ENCODE assay signal across 9 cellular contexts in genomic region chr5:134114886-134115805, GRCh38. TPM values are rescaled to one million over a fixed set of nuclear protein-coding genes. Genes with fewer than 3 reads are reported as not detected.
A peak's percentile ranks its signal among the peaks of the same experiment; 100 is the strongest.
DNase-seq lines count a peak whose midpoint lies in the region; ATAC-seq and TF ChIP-seq lines count a peak whose summit lies in the region.
"Had no signal": no experiment of that assay in that cellular context is flagged by ENCODE, and none has a peak within 500 bp of the region (broad histone marks: within the 10 kb centered on the region; RNA-seq: fewer than 3 reads in every experiment).

No MANE protein-coding gene starts in this region.

- H3K36me3 ChIP-seq in left ventricle myocardium inferior: no peaks in the 10 kb centered on the region

- peak overlapping the region; percentile 78 to 87 for H3K4me3 Mint-ChIP-seq in activated T-cell treated with anti-CD3 and anti-CD28 coated beads, Interleukin-2, amount 50 U/mL, for 72 hours

- peaks cover 30% of the 10 kb centered on the region for H3K27me3 ChIP-seq in left ventricle myocardium inferior (ENCODE audit: low read depth)

- no peak overlapping the region for H3K27ac Mint-ChIP-seq in activated T-cell treated with anti-CD3 and anti-CD28 coated beads, Interleukin-2, amount 50 U/mL, for 72 hours

- H3K9me3 Mint-ChIP-seq in activated T-cell treated with anti-CD3 and anti-CD28 coated beads, Interleukin-2, amount 50 U/mL, for 72 hours: no peaks in the 10 kb centered on the region

- H3K4me3 ChIP-seq in left ventricle myocardium inferior: peak overlapping the region; percentile 74

- intact Hi-C loops in left ventricle myocardium inferior (cut with micrococcal nuclease): no loop called here

- no peak for TF ChIP-seq CTCF in left ventricle myocardium inferior (IDR thresholded peaks at IDR 0.05; ENCODE audit: borderline replicate concordance)

- H3K4me1 Mint-ChIP-seq in activated T-cell treated with anti-CD3 and anti-CD28 coated beads, Interleukin-2, amount 50 U/mL, for 72 hours (ENCODE audit: low read depth): peaks cover 82% of the 10 kb centered on the region

- peak; percentile 16 to 28 for ATAC-seq in activated T-cell treated with anti-CD3 and anti-CD28 coated beads, Interleukin-2, amount 50 U/mL, for 72 hours (replicated peaks in 1 of 2)
- ATAC-seq in HG03469 (IDR thresholded peaks at IDR 0.05; ENCODE audit: unreplicated experiment) (no peak), HG03460 (IDR thresholded peaks at IDR 0.05; ENCODE audit: unreplicated experiment) (no peak)

- DNase-seq in NCI-H146 (lab: John Stamatoyannopoulos, UW) (peak; percentile 40), NCI-H146 treated with DMSO at 0.1 percent for 48 hours (lab: John Stamatoyannopoulos, UW; ENCODE audit: unreplicated experiment) (no peak), KBM-7 (peak; percentile 20), left ventricle myocardium inferior (no peak)
- DNase-seq in activated T-cell treated with anti-CD3 and anti-CD28 coated beads, Interleukin-2, amount 50 U/mL, for 72 hours: peak; percentile 80 to 85
- DNase-seq in stimulated activated CD4-positive, alpha-beta T cell treated with anti-CD3 and anti-CD28 coated beads, Interleukin-12 subunit alpha, Interleukin-12 subunit beta, amount 100 ng/mL, for 4 hours: peak; percentile 70

- no peak overlapping the region for H3K27ac ChIP-seq in left ventricle myocardium inferior (replicated peaks)
- H3K27ac ChIP-seq: C4-2B had no signal

- H3K9me3 ChIP-seq in left ventricle myocardium inferior (replicated peaks): no peaks in the 10 kb centered on the region

- in situ Hi-C loops in KBM-7 (cut with MboI; ENCODE audit: low pct_unique_long_range_greater_than_20kb, low sequenced_read_pairs): no loop called here

- H3K4me1 ChIP-seq in left ventricle myocardium inferior: peaks cover 32% of the 10 kb centered on the region

- no peaks in the 10 kb centered on the region for H3K27me3 Mint-ChIP-seq in activated T-cell treated with anti-CD3 and anti-CD28 coated beads, Interleukin-2, amount 50 U/mL, for 72 hours (ENCODE audit: low read depth)

- peaks cover 7 to 37% of the 10 kb centered on the region in 2 donors for H3K36me3 Mint-ChIP-seq in activated T-cell treated with anti-CD3 and anti-CD28 coated beads, Interleukin-2, amount 50 U/mL, for 72 hours (ENCODE audit: insufficient read depth in 2 of 2)

RNA-seq across cellular contexts. Expression of gene TCF7, which starts 0.7 kb away (rescaled TPM):
- total RNA-seq in activated T-cell treated with anti-CD3 and anti-CD28 coated beads, Interleukin-2, amount 50 U/mL, for 72 hours: 100 to 1,000 TPM; 142 to 265 TPM
- total RNA-seq in left ventricle myocardium inferior: 3.0 TPM

Comparison
In these comparisons a context has a peak if more than half of its experiments do, and no peak if none do; other contexts are left out.
1. DNase-seq: peak in NCI-H146 (single experiment), KBM-7 (single experiment), activated T-cell treated with anti-CD3 and anti-CD28 coated beads, Interleukin-2, amount 50 U/mL, for 72 hours (2 of 2) and stimulated activated CD4-positive, alpha-beta T cell treated with anti-CD3 and anti-CD28 coated beads, Interleukin-12 subunit alpha, Interleukin-12 subunit beta, amount 100 ng/mL, for 4 hours (single experiment); none in NCI-H146 treated with DMSO at 0.1 percent for 48 hours (single experiment) and left ventricle myocardium inferior (single experiment).
2. ATAC-seq: peak in activated T-cell treated with anti-CD3 and anti-CD28 coated beads, Interleukin-2, amount 50 U/mL, for 72 hours (2 of 2); none in HG03469 (single experiment) and HG03460 (single experiment).
3. RNA of gene TCF7, which starts 0.7 kb away (total RNA-seq): 142 to 265 TPM in activated T-cell treated with anti-CD3 and anti-CD28 coated beads, Interleukin-2, amount 50 U/mL, for 72 hours; 3.0 TPM in left ventricle myocardium inferior (single experiment); every median in the first group is over 10 times any median in the second.